16 cellular contexts compared by ENCODE assay signal in genomic region chr11:132886335-132886734, GRCh38.
DNase-seq lines count a peak whose midpoint lies in the region; ATAC-seq, FAIRE-seq and TF ChIP-seq lines count a peak whose summit lies in the region.
"Had no signal": no experiment of that assay in that cellular context is flagged by ENCODE, and none has a peak within 500 bp of the region (broad histone marks: within the 10 kb centered on the region; RNA-seq: fewer than 3 reads in every experiment).

No MANE protein-coding gene starts in this region.

- H3K4me3 ChIP-seq in MM.1S (ENCODE audit: low read length) (no peak overlapping the region), dorsolateral prefrontal cortex (no peak overlapping the region), lower leg skin (ENCODE audit: low read depth, poor library complexity, severe bottlenecking) (no peak overlapping the region), left lung (no peak overlapping the region)

- H3K9me2 ChIP-seq in MM.1S (replicated peaks; ENCODE audit: insufficient read depth, low read length), result no peaks in the 10 kb centered on the region
- H3K9me2 ChIP-seq: SK-N-SH had no signal

- H3K9ac ChIP-seq in MM.1S (ENCODE audit: low read length), result no peak overlapping the region
- H3K9ac ChIP-seq: SK-N-SH had no signal

- TF ChIP-seq CTCF in MM.1S (IDR thresholded peaks at IDR 0.05; ENCODE audit: low read length), result no peak
- TF ChIP-seq CTCF in dorsolateral prefrontal cortex (IDR thresholded peaks at IDR 0.05 in 54 of 56, conservative IDR thresholded peaks at IDR 0.05 in 2 of 56; ENCODE audit: low read depth in 1 of 56, partially characterized antibody in 56 of 56), result no peak
- no peak for TF ChIP-seq CTCF in lower leg skin (IDR thresholded peaks at IDR 0.05)
- TF ChIP-seq CTCF in left lung (IDR thresholded peaks at IDR 0.05), result no peak

- FAIRE-seq in HTR-8/SVneo (lab: Jason Lieb, UNC), result no peak
- FAIRE-seq: GM18507, TTC549 had no signal

- no peak for TF ChIP-seq POLR2A in lower leg skin (IDR thresholded peaks at IDR 0.05)

- H3K4me2 ChIP-seq in MM.1S (ENCODE audit: low read depth, low read length), result no peak overlapping the region
- H3K4me2 ChIP-seq: SK-N-SH had no signal

- H3K9me3 ChIP-seq in MM.1S (replicated peaks; ENCODE audit: insufficient read depth, low read length), result no peaks in the 10 kb centered on the region
- no peaks in the 10 kb centered on the region for H3K9me3 ChIP-seq in left lung
- H3K9me3 ChIP-seq: SK-N-SH had no signal

- WGBS in lower leg skin, 2 donors, result 67 to 75% methylated on average over 3 to 5 of the region's 6 CpGs

- H3K27me3 ChIP-seq in MM.1S (replicated peaks; ENCODE audit: insufficient read depth, low read length) (no peaks in the 10 kb centered on the region), dorsolateral prefrontal cortex (peaks cover 0 to 3% (median 0%) of the 10 kb centered on the region in 45 donors), left lung (no peaks in the 10 kb centered on the region)

- DNase-seq in AG20443 (ENCODE audit: low spot score), result peak; percentile 74
- DNase-seq in HTR-8/SVneo (ENCODE audit: insufficient read length, low spot score), result peak; percentile 40
- DNase-seq in cerebellum (ENCODE audit: low spot score), result peak; percentile 36
- peak; percentile 61 for DNase-seq in kidney tubule cell (ENCODE audit: low spot score)
- no peak for DNase-seq in MM.1S
- no peak for DNase-seq in dorsolateral prefrontal cortex
- no peak for DNase-seq in lower leg skin (ENCODE audit: low spot score in 2 of 2)
- no peak for DNase-seq in left lung
- DNase-seq: activated naive CD8-positive, alpha-beta T cell treated with anti-CD3 and anti-CD28 coated beads for 36 hours; activated T-cell treated with anti-CD3 and anti-CD28 coated beads, Interleukin-2, amount 50 U/mL, for 48 hours; KG1; NCI-H1694; NCI-H510A treated with DMSO at 0.1 percent for 48 hours; SK-N-SH had no signal

- no peak overlapping the region for H2AFZ ChIP-seq in MM.1S (ENCODE audit: low read length)

- H3K4me1 ChIP-seq in MM.1S (ENCODE audit: low read length) (no peaks in the 10 kb centered on the region), left lung (no peaks in the 10 kb centered on the region)

- no peaks in the 10 kb centered on the region for H3K79me2 ChIP-seq in MM.1S (ENCODE audit: low read length)

- H3K36me3 ChIP-seq in MM.1S (replicated peaks; ENCODE audit: insufficient read depth, low read length) (no peaks in the 10 kb centered on the region), left lung (no peaks in the 10 kb centered on the region)

- ATAC-seq in left lung, result no peak

- H3K27ac ChIP-seq in MM.1S (ENCODE audit: low read length) (no peak overlapping the region), dorsolateral prefrontal cortex (no peak overlapping the region), left lung (no peak overlapping the region)

- no peaks in the 10 kb centered on the region for H3F3A ChIP-seq in MM.1S (ENCODE audit: insufficient read depth, low read length)

- H4K20me1 ChIP-seq in MM.1S (ENCODE audit: insufficient read depth, low read length), result no peaks in the 10 kb centered on the region

- intact Hi-C loops in dorsolateral prefrontal cortex (cut with DNase I), result no loop called here
- intact Hi-C loops in lower leg skin (cut with DNase I; ENCODE audit: low total_unique reads), result no loop called here
- intact Hi-C loops in left lung (cut with DNase I), result no loop called here

Comparison
In these comparisons a context has a peak if more than half of its experiments do, and no peak if none do; other contexts are left out.
1. DNase-seq: peak in AG20443 (single experiment), HTR-8/SVneo (single experiment), cerebellum (single experiment) and kidney tubule cell (single experiment); none in MM.1S (single experiment), dorsolateral prefrontal cortex (0 of 10), lower leg skin (0 of 2) and left lung (0 of 2).